1 cellular context compared by ENCODE assay signal in genomic region chr22:17964647-17965046, GRCh38.
TF ChIP-seq lines count a peak whose summit lies in the region.

No MANE protein-coding gene starts in this region.

TF ChIP-seq in GM12878, 131 proteins besides CTCF, POLR2A, EP300 and RAD21 (continued from another document):
- peak; percentile 63; the same call in 1 of the 2 replicates for TF ChIP-seq ZNF687 (IDR thresholded peaks at IDR 0.05)
- no peak for TF ChIP-seq ASH2L (IDR thresholded peaks at IDR 0.05; ENCODE audit: borderline replicate concordance, low read depth)
- peak; percentile 47; the same call in 1 of the 2 replicates for TF ChIP-seq FOXM1 (IDR thresholded peaks at IDR 0.05; ENCODE audit: low read depth, low read length)
- TF ChIP-seq IKZF1 (conservative IDR thresholded peaks at IDR 0.05): peak; percentile 70
- TF ChIP-seq SKIL (IDR thresholded peaks at IDR 0.05; ENCODE audit: low read depth, poor library complexity, severe bottlenecking): no peak
- peak; percentile 56; the same call in 1 of the 2 replicates for TF ChIP-seq NFIC (IDR thresholded peaks at IDR 0.05; ENCODE audit: low read depth, low read length)
